In genomic region chr22:35376728-35377472, GRCh38 we compare ENCODE assay signal across 1 cellular context.
TF ChIP-seq lines count a peak whose summit lies in the region.

No MANE protein-coding gene starts in this region.

TF ChIP-seq in WTC11, 78 proteins besides CTCF, POLR2A, EP300 and RAD21 (continued from another document):
- TF ChIP-seq, protein P1, sequence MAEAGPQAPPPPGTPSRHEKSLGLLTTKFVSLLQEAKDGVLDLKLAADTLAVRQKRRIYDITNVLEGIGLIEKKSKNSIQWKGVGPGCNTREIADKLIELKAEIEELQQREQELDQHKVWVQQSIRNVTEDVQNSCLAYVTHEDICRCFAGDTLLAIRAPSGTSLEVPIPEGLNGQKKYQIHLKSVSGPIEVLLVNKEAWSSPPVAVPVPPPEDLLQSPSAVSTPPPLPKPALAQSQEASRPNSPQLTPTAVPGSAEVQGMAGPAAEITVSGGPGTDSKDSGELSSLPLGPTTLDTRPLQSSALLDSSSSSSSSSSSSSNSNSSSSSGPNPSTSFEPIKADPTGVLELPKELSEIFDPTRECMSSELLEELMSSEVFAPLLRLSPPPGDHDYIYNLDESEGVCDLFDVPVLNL (CRISPR knock-in tag; IDR thresholded peaks at IDR 0.05; ENCODE audit: borderline replicate concordance, low read depth): no peak
- TF ChIP-seq SMAD4 (CRISPR knock-in tag; IDR thresholded peaks at IDR 0.05): no peak
- TF ChIP-seq ELF4 (CRISPR knock-in tag; IDR thresholded peaks at IDR 0.05; ENCODE audit: low read depth): no peak
- TF ChIP-seq TP53 (CRISPR knock-in tag; IDR thresholded peaks at IDR 0.05): no peak; the same call in 1 of the 2 replicates
- TF ChIP-seq KAT7 (CRISPR knock-in tag; IDR thresholded peaks at IDR 0.05; ENCODE audit: borderline replicate concordance): no peak
- TF ChIP-seq, protein P2, sequence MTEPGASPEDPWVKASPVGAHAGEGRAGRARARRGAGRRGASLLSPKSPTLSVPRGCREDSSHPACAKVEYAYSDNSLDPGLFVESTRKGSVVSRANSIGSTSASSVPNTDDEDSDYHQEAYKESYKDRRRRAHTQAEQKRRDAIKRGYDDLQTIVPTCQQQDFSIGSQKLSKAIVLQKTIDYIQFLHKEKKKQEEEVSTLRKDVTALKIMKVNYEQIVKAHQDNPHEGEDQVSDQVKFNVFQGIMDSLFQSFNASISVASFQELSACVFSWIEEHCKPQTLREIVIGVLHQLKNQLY (CRISPR knock-in tag; IDR thresholded peaks at IDR 0.05): no peak
- TF ChIP-seq ZNF121 (CRISPR knock-in tag; IDR thresholded peaks at IDR 0.05): no peak
- 0 out of 2 replicates have a peak, but pooled peaks have one; percentile 6 for TF ChIP-seq SMAD3 (CRISPR knock-in tag; IDR thresholded peaks at IDR 0.05; ENCODE audit: borderline replicate concordance)
- TF ChIP-seq CDX4 (CRISPR knock-in tag; IDR thresholded peaks at IDR 0.05; ENCODE audit: borderline replicate concordance): no peak
- TF ChIP-seq CREM (CRISPR knock-in tag; IDR thresholded peaks at IDR 0.05): peak; percentile 69; the same call in 1 of the 2 replicates
- TF ChIP-seq ATF6 (CRISPR knock-in tag; IDR thresholded peaks at IDR 0.05): no peak
- TF ChIP-seq, protein P3, sequence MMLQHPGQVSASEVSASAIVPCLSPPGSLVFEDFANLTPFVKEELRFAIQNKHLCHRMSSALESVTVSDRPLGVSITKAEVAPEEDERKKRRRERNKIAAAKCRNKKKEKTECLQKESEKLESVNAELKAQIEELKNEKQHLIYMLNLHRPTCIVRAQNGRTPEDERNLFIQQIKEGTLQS (CRISPR knock-in tag; conservative IDR thresholded peaks at IDR 0.05): peak; percentile 90
- TF ChIP-seq, protein P4, sequence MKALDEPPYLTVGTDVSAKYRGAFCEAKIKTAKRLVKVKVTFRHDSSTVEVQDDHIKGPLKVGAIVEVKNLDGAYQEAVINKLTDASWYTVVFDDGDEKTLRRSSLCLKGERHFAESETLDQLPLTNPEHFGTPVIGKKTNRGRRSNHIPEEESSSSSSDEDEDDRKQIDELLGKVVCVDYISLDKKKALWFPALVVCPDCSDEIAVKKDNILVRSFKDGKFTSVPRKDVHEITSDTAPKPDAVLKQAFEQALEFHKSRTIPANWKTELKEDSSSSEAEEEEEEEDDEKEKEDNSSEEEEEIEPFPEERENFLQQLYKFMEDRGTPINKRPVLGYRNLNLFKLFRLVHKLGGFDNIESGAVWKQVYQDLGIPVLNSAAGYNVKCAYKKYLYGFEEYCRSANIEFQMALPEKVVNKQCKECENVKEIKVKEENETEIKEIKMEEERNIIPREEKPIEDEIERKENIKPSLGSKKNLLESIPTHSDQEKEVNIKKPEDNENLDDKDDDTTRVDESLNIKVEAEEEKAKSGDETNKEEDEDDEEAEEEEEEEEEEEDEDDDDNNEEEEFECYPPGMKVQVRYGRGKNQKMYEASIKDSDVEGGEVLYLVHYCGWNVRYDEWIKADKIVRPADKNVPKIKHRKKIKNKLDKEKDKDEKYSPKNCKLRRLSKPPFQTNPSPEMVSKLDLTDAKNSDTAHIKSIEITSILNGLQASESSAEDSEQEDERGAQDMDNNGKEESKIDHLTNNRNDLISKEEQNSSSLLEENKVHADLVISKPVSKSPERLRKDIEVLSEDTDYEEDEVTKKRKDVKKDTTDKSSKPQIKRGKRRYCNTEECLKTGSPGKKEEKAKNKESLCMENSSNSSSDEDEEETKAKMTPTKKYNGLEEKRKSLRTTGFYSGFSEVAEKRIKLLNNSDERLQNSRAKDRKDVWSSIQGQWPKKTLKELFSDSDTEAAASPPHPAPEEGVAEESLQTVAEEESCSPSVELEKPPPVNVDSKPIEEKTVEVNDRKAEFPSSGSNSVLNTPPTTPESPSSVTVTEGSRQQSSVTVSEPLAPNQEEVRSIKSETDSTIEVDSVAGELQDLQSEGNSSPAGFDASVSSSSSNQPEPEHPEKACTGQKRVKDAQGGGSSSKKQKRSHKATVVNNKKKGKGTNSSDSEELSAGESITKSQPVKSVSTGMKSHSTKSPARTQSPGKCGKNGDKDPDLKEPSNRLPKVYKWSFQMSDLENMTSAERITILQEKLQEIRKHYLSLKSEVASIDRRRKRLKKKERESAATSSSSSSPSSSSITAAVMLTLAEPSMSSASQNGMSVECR (CRISPR knock-in tag; IDR thresholded peaks at IDR 0.05; ENCODE audit: borderline replicate concordance): peak; percentile 73; the same call in 1 of the 2 replicates
- TF ChIP-seq ZNF263 (CRISPR knock-in tag; IDR thresholded peaks at IDR 0.05; ENCODE audit: low read depth): no peak
- no peak for TF ChIP-seq JAZF1 (CRISPR knock-in tag; IDR thresholded peaks at IDR 0.05)
- TF ChIP-seq GABPB1 (CRISPR knock-in tag; IDR thresholded peaks at IDR 0.05): peak; percentile 84
- 0 out of 2 replicates have a peak, but pooled peaks have one; percentile 24 for TF ChIP-seq IRF1 (CRISPR knock-in tag; IDR thresholded peaks at IDR 0.05)
- TF ChIP-seq MXD4 (CRISPR knock-in tag; IDR thresholded peaks at IDR 0.05; ENCODE audit: borderline replicate concordance): no peak
- no peak for TF ChIP-seq STAT6 (CRISPR knock-in tag; conservative IDR thresholded peaks at IDR 0.05; ENCODE audit: low read depth)
- TF ChIP-seq GRHL2 (CRISPR knock-in tag; IDR thresholded peaks at IDR 0.05; ENCODE audit: insufficient replicate concordance, severe bottlenecking): no peak
- TF ChIP-seq, protein P5, sequence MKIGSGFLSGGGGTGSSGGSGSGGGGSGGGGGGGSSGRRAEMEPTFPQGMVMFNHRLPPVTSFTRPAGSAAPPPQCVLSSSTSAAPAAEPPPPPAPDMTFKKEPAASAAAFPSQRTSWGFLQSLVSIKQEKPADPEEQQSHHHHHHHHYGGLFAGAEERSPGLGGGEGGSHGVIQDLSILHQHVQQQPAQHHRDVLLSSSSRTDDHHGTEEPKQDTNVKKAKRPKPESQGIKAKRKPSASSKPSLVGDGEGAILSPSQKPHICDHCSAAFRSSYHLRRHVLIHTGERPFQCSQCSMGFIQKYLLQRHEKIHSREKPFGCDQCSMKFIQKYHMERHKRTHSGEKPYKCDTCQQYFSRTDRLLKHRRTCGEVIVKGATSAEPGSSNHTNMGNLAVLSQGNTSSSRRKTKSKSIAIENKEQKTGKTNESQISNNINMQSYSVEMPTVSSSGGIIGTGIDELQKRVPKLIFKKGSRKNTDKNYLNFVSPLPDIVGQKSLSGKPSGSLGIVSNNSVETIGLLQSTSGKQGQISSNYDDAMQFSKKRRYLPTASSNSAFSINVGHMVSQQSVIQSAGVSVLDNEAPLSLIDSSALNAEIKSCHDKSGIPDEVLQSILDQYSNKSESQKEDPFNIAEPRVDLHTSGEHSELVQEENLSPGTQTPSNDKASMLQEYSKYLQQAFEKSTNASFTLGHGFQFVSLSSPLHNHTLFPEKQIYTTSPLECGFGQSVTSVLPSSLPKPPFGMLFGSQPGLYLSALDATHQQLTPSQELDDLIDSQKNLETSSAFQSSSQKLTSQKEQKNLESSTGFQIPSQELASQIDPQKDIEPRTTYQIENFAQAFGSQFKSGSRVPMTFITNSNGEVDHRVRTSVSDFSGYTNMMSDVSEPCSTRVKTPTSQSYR (CRISPR knock-in tag; IDR thresholded peaks at IDR 0.05): peak; percentile 58; the same call in 1 of the 2 replicates
- TF ChIP-seq, protein P6, sequence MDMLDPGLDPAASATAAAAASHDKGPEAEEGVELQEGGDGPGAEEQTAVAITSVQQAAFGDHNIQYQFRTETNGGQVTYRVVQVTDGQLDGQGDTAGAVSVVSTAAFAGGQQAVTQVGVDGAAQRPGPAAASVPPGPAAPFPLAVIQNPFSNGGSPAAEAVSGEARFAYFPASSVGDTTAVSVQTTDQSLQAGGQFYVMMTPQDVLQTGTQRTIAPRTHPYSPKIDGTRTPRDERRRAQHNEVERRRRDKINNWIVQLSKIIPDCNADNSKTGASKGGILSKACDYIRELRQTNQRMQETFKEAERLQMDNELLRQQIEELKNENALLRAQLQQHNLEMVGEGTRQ (CRISPR knock-in tag; IDR thresholded peaks at IDR 0.05): 0 out of 2 replicates have a peak, but pooled peaks have one; percentile 44
- TF ChIP-seq, protein P7, sequence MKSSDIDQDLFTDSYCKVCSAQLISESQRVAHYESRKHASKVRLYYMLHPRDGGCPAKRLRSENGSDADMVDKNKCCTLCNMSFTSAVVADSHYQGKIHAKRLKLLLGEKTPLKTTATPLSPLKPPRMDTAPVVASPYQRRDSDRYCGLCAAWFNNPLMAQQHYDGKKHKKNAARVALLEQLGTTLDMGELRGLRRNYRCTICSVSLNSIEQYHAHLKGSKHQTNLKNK (CRISPR knock-in tag; IDR thresholded peaks at IDR 0.05): no peak
- TF ChIP-seq NFATC4 (CRISPR knock-in tag; IDR thresholded peaks at IDR 0.05): no peak
- TF ChIP-seq, protein P8, sequence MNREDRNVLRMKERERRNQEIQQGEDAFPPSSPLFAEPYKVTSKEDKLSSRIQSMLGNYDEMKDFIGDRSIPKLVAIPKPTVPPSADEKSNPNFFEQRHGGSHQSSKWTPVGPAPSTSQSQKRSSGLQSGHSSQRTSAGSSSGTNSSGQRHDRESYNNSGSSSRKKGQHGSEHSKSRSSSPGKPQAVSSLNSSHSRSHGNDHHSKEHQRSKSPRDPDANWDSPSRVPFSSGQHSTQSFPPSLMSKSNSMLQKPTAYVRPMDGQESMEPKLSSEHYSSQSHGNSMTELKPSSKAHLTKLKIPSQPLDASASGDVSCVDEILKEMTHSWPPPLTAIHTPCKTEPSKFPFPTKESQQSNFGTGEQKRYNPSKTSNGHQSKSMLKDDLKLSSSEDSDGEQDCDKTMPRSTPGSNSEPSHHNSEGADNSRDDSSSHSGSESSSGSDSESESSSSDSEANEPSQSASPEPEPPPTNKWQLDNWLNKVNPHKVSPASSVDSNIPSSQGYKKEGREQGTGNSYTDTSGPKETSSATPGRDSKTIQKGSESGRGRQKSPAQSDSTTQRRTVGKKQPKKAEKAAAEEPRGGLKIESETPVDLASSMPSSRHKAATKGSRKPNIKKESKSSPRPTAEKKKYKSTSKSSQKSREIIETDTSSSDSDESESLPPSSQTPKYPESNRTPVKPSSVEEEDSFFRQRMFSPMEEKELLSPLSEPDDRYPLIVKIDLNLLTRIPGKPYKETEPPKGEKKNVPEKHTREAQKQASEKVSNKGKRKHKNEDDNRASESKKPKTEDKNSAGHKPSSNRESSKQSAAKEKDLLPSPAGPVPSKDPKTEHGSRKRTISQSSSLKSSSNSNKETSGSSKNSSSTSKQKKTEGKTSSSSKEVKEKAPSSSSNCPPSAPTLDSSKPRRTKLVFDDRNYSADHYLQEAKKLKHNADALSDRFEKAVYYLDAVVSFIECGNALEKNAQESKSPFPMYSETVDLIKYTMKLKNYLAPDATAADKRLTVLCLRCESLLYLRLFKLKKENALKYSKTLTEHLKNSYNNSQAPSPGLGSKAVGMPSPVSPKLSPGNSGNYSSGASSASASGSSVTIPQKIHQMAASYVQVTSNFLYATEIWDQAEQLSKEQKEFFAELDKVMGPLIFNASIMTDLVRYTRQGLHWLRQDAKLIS (CRISPR knock-in tag; IDR thresholded peaks at IDR 0.05; ENCODE audit: borderline replicate concordance): no peak
- TF ChIP-seq NR3C1 (CRISPR knock-in tag; conservative IDR thresholded peaks at IDR 0.05; ENCODE audit: low read depth): no peak
TF ChIP-seq in WTC11: peak in this region for 21.
